ENCODE assay signal across 1 cellular context in the genomic region with DNA sequence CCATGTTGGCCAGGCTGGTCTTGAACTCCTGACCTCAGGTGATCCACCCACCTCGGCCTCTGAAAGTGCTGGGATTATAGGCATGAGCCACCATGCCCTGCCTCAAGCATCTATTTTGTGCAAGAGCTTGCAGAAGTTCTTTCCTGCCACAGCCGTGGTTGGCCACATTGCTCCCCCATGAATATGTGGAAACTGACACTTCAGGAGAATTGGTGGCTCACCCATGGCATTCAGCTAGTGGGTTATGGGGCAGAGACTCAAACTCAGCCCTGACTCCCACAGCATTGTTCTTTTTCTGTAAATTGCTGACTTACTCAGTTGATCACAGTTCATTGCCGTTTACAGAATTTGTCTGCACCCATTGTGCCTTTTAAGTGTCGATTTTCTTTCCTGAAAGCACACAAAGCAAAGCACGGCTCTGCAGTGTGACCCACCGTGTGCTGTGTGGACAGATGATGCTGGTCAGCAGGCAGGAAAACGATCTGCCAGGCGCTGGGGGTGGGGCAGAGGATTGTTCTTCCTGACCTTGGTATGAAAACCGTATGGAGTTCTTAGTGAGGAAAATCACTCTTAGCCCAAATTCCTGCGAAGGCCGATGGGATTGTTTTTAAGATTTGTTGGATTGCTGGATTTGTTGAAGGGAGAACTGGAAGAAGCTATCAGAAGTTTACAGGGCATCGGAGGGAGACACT.
TF ChIP-seq lines count a peak whose summit lies in the region.

No MANE protein-coding gene starts in this region.

TF ChIP-seq in HepG2, 621 proteins besides CTCF, POLR2A, EP300 and RAD21 (continued from another document):
- TF ChIP-seq, protein P1, sequence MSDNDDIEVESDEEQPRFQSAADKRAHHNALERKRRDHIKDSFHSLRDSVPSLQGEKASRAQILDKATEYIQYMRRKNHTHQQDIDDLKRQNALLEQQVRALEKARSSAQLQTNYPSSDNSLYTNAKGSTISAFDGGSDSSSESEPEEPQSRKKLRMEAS (IDR thresholded peaks at IDR 0.05): 0 out of 2 replicates have a peak, but pooled peaks have one; percentile 17
- TF ChIP-seq ZSCAN20 (CRISPR knock-in tag; IDR thresholded peaks at IDR 0.05; ENCODE audit: borderline replicate concordance): no peak
- TF ChIP-seq ZNF761 (CRISPR knock-in tag; conservative IDR thresholded peaks at IDR 0.05): no peak
- no peak for TF ChIP-seq HOXA3 (CRISPR knock-in tag; IDR thresholded peaks at IDR 0.05)
- TF ChIP-seq, protein P2, sequence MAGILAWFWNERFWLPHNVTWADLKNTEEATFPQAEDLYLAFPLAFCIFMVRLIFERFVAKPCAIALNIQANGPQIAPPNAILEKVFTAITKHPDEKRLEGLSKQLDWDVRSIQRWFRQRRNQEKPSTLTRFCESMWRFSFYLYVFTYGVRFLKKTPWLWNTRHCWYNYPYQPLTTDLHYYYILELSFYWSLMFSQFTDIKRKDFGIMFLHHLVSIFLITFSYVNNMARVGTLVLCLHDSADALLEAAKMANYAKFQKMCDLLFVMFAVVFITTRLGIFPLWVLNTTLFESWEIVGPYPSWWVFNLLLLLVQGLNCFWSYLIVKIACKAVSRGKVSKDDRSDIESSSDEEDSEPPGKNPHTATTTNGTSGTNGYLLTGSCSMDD (CRISPR knock-in tag; IDR thresholded peaks at IDR 0.05): 0 out of 2 replicates have a peak, but pooled peaks have one; percentile 22
- 0 out of 2 replicates have a peak, but pooled peaks have one; percentile 35 for TF ChIP-seq MEIS1 (CRISPR knock-in tag; IDR thresholded peaks at IDR 0.05; ENCODE audit: borderline replicate concordance)
- TF ChIP-seq SOX6 (IDR thresholded peaks at IDR 0.05): no peak
- TF ChIP-seq SOX6 (CRISPR knock-in tag; IDR thresholded peaks at IDR 0.05): peak; percentile 31; the same call in 1 of the 2 replicates
- no peak for TF ChIP-seq ZNF543 (CRISPR knock-in tag; IDR thresholded peaks at IDR 0.05)
- TF ChIP-seq MTA1 (CRISPR knock-in tag; IDR thresholded peaks at IDR 0.05; ENCODE audit: borderline replicate concordance): no peak
- peak; percentile 65 for TF ChIP-seq ZNF501 (CRISPR knock-in tag; IDR thresholded peaks at IDR 0.05)
- no peak for TF ChIP-seq POLR2AphosphoS2 (IDR thresholded peaks at IDR 0.05; ENCODE audit: low read depth, low read length)
- no peak for TF ChIP-seq FOSL1 (CRISPR knock-in tag; IDR thresholded peaks at IDR 0.05; ENCODE audit: borderline replicate concordance)
- no peak for TF ChIP-seq SIX4 (CRISPR knock-in tag; IDR thresholded peaks at IDR 0.05)
- TF ChIP-seq HMG20A (CRISPR knock-in tag; IDR thresholded peaks at IDR 0.05; ENCODE audit: borderline replicate concordance): peak; percentile 18; the same call in 1 of the 2 replicates
- no peak for TF ChIP-seq SPEN (CRISPR knock-in tag; IDR thresholded peaks at IDR 0.05; ENCODE audit: low read depth)
- TF ChIP-seq ZNF616 (CRISPR knock-in tag; IDR thresholded peaks at IDR 0.05; ENCODE audit: low read depth): no peak
- TF ChIP-seq, protein P3, sequence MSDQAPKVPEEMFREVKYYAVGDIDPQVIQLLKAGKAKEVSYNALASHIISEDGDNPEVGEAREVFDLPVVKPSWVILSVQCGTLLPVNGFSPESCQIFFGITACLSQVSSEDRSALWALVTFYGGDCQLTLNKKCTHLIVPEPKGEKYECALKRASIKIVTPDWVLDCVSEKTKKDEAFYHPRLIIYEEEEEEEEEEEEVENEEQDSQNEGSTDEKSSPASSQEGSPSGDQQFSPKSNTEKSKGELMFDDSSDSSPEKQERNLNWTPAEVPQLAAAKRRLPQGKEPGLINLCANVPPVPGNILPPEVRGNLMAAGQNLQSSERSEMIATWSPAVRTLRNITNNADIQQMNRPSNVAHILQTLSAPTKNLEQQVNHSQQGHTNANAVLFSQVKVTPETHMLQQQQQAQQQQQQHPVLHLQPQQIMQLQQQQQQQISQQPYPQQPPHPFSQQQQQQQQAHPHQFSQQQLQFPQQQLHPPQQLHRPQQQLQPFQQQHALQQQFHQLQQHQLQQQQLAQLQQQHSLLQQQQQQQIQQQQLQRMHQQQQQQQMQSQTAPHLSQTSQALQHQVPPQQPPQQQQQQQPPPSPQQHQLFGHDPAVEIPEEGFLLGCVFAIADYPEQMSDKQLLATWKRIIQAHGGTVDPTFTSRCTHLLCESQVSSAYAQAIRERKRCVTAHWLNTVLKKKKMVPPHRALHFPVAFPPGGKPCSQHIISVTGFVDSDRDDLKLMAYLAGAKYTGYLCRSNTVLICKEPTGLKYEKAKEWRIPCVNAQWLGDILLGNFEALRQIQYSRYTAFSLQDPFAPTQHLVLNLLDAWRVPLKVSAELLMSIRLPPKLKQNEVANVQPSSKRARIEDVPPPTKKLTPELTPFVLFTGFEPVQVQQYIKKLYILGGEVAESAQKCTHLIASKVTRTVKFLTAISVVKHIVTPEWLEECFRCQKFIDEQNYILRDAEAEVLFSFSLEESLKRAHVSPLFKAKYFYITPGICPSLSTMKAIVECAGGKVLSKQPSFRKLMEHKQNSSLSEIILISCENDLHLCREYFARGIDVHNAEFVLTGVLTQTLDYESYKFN (CRISPR knock-in tag; conservative IDR thresholded peaks at IDR 0.05): peak; percentile 52; the same call in 1 of the 2 replicates
- TF ChIP-seq, protein P4, sequence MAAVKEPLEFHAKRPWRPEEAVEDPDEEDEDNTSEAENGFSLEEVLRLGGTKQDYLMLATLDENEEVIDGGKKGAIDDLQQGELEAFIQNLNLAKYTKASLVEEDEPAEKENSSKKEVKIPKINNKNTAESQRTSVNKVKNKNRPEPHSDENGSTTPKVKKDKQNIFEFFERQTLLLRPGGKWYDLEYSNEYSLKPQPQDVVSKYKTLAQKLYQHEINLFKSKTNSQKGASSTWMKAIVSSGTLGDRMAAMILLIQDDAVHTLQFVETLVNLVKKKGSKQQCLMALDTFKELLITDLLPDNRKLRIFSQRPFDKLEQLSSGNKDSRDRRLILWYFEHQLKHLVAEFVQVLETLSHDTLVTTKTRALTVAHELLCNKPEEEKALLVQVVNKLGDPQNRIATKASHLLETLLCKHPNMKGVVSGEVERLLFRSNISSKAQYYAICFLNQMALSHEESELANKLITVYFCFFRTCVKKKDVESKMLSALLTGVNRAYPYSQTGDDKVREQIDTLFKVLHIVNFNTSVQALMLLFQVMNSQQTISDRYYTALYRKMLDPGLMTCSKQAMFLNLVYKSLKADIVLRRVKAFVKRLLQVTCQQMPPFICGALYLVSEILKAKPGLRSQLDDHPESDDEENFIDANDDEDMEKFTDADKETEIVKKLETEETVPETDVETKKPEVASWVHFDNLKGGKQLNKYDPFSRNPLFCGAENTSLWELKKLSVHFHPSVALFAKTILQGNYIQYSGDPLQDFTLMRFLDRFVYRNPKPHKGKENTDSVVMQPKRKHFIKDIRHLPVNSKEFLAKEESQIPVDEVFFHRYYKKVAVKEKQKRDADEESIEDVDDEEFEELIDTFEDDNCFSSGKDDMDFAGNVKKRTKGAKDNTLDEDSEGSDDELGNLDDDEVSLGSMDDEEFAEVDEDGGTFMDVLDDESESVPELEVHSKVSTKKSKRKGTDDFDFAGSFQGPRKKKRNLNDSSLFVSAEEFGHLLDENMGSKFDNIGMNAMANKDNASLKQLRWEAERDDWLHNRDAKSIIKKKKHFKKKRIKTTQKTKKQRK (IDR thresholded peaks at IDR 0.05; ENCODE audit: low read length): no peak
- TF ChIP-seq AGO1 (IDR thresholded peaks at IDR 0.05; ENCODE audit: low read depth, low read length, poor library complexity, severe bottlenecking): no peak
- TF ChIP-seq, protein P5, sequence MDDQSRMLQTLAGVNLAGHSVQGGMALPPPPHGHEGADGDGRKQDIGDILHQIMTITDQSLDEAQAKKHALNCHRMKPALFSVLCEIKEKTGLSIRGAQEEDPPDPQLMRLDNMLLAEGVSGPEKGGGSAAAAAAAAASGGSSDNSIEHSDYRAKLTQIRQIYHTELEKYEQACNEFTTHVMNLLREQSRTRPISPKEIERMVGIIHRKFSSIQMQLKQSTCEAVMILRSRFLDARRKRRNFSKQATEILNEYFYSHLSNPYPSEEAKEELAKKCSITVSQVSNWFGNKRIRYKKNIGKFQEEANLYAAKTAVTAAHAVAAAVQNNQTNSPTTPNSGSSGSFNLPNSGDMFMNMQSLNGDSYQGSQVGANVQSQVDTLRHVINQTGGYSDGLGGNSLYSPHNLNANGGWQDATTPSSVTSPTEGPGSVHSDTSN (CRISPR knock-in tag; IDR thresholded peaks at IDR 0.05; ENCODE audit: borderline replicate concordance): no peak
- TF ChIP-seq ZSCAN25 (CRISPR knock-in tag; IDR thresholded peaks at IDR 0.05): no peak
- TF ChIP-seq ZNF782 (CRISPR knock-in tag; IDR thresholded peaks at IDR 0.05; ENCODE audit: borderline replicate concordance): 0 out of 2 replicates have a peak, but pooled peaks have one; percentile 25
- TF ChIP-seq, protein P6, sequence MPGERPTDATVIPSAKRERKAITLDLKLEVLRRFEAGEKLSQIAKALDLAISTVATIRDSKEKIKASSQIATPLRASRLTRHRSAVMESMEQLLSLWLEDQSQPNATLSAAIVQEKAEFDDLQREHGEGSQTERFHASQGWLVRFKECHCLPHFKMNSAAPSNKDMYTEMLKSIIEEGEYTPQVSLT (CRISPR knock-in tag; IDR thresholded peaks at IDR 0.05; ENCODE audit: borderline replicate concordance, low read depth): no peak
- TF ChIP-seq, protein P7, sequence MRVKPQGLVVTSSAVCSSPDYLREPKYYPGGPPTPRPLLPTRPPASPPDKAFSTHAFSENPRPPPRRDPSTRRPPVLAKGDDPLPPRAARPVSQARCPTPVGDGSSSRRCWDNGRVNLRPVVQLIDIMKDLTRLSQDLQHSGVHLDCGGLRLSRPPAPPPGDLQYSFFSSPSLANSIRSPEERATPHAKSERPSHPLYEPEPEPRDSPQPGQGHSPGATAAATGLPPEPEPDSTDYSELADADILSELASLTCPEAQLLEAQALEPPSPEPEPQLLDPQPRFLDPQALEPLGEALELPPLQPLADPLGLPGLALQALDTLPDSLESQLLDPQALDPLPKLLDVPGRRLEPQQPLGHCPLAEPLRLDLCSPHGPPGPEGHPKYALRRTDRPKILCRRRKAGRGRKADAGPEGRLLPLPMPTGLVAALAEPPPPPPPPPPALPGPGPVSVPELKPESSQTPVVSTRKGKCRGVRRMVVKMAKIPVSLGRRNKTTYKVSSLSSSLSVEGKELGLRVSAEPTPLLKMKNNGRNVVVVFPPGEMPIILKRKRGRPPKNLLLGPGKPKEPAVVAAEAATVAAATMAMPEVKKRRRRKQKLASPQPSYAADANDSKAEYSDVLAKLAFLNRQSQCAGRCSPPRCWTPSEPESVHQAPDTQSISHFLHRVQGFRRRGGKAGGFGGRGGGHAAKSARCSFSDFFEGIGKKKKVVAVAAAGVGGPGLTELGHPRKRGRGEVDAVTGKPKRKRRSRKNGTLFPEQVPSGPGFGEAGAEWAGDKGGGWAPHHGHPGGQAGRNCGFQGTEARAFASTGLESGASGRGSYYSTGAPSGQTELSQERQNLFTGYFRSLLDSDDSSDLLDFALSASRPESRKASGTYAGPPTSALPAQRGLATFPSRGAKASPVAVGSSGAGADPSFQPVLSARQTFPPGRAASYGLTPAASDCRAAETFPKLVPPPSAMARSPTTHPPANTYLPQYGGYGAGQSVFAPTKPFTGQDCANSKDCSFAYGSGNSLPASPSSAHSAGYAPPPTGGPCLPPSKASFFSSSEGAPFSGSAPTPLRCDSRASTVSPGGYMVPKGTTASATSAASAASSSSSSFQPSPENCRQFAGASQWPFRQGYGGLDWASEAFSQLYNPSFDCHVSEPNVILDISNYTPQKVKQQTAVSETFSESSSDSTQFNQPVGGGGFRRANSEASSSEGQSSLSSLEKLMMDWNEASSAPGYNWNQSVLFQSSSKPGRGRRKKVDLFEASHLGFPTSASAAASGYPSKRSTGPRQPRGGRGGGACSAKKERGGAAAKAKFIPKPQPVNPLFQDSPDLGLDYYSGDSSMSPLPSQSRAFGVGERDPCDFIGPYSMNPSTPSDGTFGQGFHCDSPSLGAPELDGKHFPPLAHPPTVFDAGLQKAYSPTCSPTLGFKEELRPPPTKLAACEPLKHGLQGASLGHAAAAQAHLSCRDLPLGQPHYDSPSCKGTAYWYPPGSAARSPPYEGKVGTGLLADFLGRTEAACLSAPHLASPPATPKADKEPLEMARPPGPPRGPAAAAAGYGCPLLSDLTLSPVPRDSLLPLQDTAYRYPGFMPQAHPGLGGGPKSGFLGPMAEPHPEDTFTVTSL (CRISPR knock-in tag; IDR thresholded peaks at IDR 0.05; ENCODE audit: borderline replicate concordance): peak; percentile 57; the same call in 1 of the 2 replicates
